ENCODE assay signal across 14 cellular contexts in genomic region chr5:175384724-175385552, GRCh38. TPM values are rescaled to one million over a fixed set of nuclear protein-coding genes. Genes with fewer than 3 reads are reported as not detected.
"Had no signal": no experiment of that assay in that cellular context is flagged by ENCODE, and none has a peak within 500 bp of the region (broad histone marks: within the 10 kb centered on the region; RNA-seq: fewer than 3 reads in every experiment).

No MANE protein-coding gene starts in this region.

- H3K9me3 ChIP-seq: lower lobe of right lung, pancreas, testis had no signal

- H2AFZ ChIP-seq: neural progenitor cell had no signal

- H3K4me1 ChIP-seq: lower lobe of right lung, pancreas, testis had no signal

- DNase-seq: activated CD4-positive, alpha-beta T cell treated with anti-CD3 and anti-CD28 coated beads, Interleukin-2, amount 50 U/mL, for 1 hour; activated CD4-positive, CD25-positive, alpha-beta regulatory T cell; amniotic stem cell; brain microvascular endothelial cell; effector memory CD4-positive, alpha-beta T cell; lower lobe of right lung; midbrain; pancreas; stimulated activated CD4-positive, alpha-beta T cell treated with anti-CD3 and anti-CD28 coated beads, Interleukin-4, amount 100 ng/mL, for 1 hour; testis had no signal

- H3K27ac ChIP-seq: brain microvascular endothelial cell, lower lobe of right lung, neural progenitor cell, pancreas, testis had no signal

- H3K4me3 Mint-ChIP-seq: neural progenitor cell; stimulated activated naive CD8-positive, alpha-beta T cell treated with anti-CD3 and anti-CD28 coated beads, Interleukin-15, Interleukin-2, amounts not matched to agents 100 ng/mL and 50 ng/mL, for 24 hours had no signal

- H3K4me2 ChIP-seq: neural progenitor cell had no signal

- H3K27me3 ChIP-seq: brain microvascular endothelial cell, neural progenitor cell, pancreas, testis had no signal

- H3K9me3 Mint-ChIP-seq: activated naive CD4-positive, alpha-beta T cell treated with anti-CD3 and anti-CD28 coated beads, Interleukin-2, amount 50 U/mL, for 72 hours; neural progenitor cell; stimulated activated naive CD8-positive, alpha-beta T cell treated with anti-CD3 and anti-CD28 coated beads, Interleukin-15, Interleukin-2, amounts not matched to agents 100 ng/mL and 50 ng/mL, for 24 hours had no signal

- H3K36me3 Mint-ChIP-seq: activated naive CD4-positive, alpha-beta T cell treated with anti-CD3 and anti-CD28 coated beads, Interleukin-2, amount 50 U/mL, for 72 hours; neural progenitor cell had no signal

- H3K9ac ChIP-seq: neural progenitor cell had no signal

- H3K36me3 ChIP-seq: brain microvascular endothelial cell, lower lobe of right lung, neural progenitor cell, pancreas had no signal

- H3K27ac Mint-ChIP-seq: activated naive CD4-positive, alpha-beta T cell treated with anti-CD3 and anti-CD28 coated beads, Interleukin-2, amount 50 U/mL, for 72 hours; neural progenitor cell; stimulated activated naive CD8-positive, alpha-beta T cell treated with anti-CD3 and anti-CD28 coated beads, Interleukin-15, Interleukin-2, amounts not matched to agents 100 ng/mL and 50 ng/mL, for 24 hours had no signal

- H3K4me3 ChIP-seq: lower lobe of right lung, neural progenitor cell, pancreas, testis had no signal

- FAIRE-seq: pancreas had no signal

RNA-seq across cellular contexts. Expression of gene DRD1, which starts 59.0 kb away (rescaled TPM):
- total RNA-seq: activated naive CD4-positive, alpha-beta T cell treated with anti-CD3 and anti-CD28 coated beads, Interleukin-2, amount 50 U/mL, for 72 hours; glomerular endothelial cell had no signal
